ENCODE assay signal across 10 cellular contexts in the genomic region with DNA sequence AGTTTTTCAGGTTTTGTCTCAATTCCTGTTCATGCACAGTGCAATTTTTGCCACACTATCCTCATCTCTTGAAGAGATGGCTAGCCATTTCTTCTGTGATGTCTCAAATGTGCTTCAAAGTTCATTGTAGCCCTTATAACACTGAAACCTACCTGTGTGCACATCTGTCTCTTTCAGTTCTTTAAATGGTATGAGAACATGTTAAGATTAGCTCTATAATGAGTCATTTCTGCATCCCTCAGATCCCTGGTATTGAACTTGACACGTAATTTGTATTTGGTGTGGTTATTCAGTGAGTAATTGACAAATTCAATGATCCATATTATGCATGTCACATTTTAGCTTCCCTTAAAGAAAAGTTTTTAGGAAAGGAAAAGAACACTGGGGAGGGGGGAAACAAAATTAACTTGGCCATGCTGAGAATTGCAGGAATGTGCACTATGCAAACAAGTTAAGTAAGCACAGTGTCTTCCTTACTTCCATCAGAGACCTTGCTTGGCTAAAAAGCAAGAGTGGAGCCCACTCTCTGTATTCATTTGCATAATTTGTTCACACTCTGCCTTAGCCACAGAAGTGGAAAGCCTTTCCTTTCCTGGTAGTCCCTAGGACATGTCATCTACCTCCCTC.
DNase-seq lines count a peak whose midpoint lies in the region; ATAC-seq and TF ChIP-seq lines count a peak whose summit lies in the region.
"Had no signal": no experiment of that assay in that cellular context is flagged by ENCODE, and none has a peak within 500 bp of the region (broad histone marks: within the 10 kb centered on the region; RNA-seq: fewer than 3 reads in every experiment).

No MANE protein-coding gene starts in this region.

- TF ChIP-seq CTCF in GM12875 (IDR thresholded peaks at IDR 0.05; ENCODE audit: borderline replicate concordance, insufficient read depth, low read depth, low read length): no peak

- ATAC-seq in GM19351 (IDR thresholded peaks at IDR 0.05; ENCODE audit: unreplicated experiment): peak; percentile 95
- peak; percentile 98 for ATAC-seq in HG02763 (IDR thresholded peaks at IDR 0.05; ENCODE audit: unreplicated experiment)
- peak; percentile 99 for ATAC-seq in HG03469 (IDR thresholded peaks at IDR 0.05; ENCODE audit: unreplicated experiment)
- no peak for ATAC-seq in stimulated activated naive CD8-positive, alpha-beta T cell treated with anti-CD3 and anti-CD28 coated beads, Interleukin-15, Interleukin-2, amounts not matched to agents 100 U/mL and 50 U/mL, for 24 hours
- ATAC-seq: natural killer cell treated with Interleukin-12 subunit alpha and Interleukin-12 subunit beta and Interleukin-15 and Interleukin-18, amount 100 ng/mL, for 72 hours had no signal

- DNase-seq in stimulated activated naive CD8-positive, alpha-beta T cell treated with anti-CD3 and anti-CD28 coated beads, Interleukin-15, Interleukin-2, amounts not matched to agents 100 U/mL and 50 U/mL, for 24 hours: no peak
- no peak for DNase-seq in NCI-H2029 (lab: John Stamatoyannopoulos, UW)
- DNase-seq in substantia nigra (lab: John Stamatoyannopoulos, UW): no peak
- no peak for DNase-seq in OCI-M2 (lab: John Stamatoyannopoulos, UW; ENCODE audit: unreplicated experiment)
- DNase-seq: activated CD8-positive, alpha-beta memory T cell treated with anti-CD3 and anti-CD28 coated beads for 24 hours had no signal

- no peak overlapping the region for H3K27ac ChIP-seq in substantia nigra (ENCODE audit: low read depth, low read length, poor library complexity, severe bottlenecking)

- peak overlapping the region; percentile 19 for H3K4me3 ChIP-seq in GM12875 (ENCODE audit: low read depth, low read length)
